14 cellular contexts compared by ENCODE assay signal in the genomic region with DNA sequence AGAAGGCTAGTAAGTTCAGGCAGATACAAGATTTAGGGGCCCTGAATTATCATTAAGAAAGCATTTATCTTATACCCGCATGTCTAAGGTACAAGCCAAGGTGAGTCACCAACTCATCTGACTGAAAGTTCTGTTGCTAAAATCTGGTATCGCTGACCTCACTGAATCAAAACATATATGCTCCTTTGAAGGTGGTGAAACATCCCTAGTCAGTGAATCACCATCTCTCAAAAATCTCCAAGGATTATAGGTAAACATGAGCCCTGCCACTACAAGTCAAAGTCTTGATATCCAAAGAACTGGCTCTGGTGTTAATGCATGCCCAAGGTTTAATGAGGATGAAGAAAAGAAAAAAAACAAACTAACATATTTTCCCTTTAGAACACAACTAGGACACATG. TPM values are rescaled to one million over a fixed set of nuclear protein-coding genes. Genes with fewer than 3 reads are reported as not detected.
DNase-seq lines count a peak whose midpoint lies in the region; ATAC-seq and TF ChIP-seq lines count a peak whose summit lies in the region.
"Had no signal": no experiment of that assay in that cellular context is flagged by ENCODE, and none has a peak within 500 bp of the region (broad histone marks: within the 10 kb centered on the region; RNA-seq: fewer than 3 reads in every experiment).

No MANE protein-coding gene starts in this region.

- TF ChIP-seq EP300 in transverse colon (IDR thresholded peaks at IDR 0.05; ENCODE audit: low read depth) = no peak

- no peaks in the 10 kb centered on the region for H3K9me3 ChIP-seq in transverse colon
- H3K9me3 ChIP-seq: tibial nerve had no signal

- no peak overlapping the region for H3K27ac Mint-ChIP-seq in activated T-cell treated with anti-CD3 and anti-CD28 coated beads, Interleukin-2, amount 50 U/mL, for 72 hours

- no peak for TF ChIP-seq POLR2A in transverse colon (IDR thresholded peaks at IDR 0.05)

- H3K4me3 Mint-ChIP-seq in activated T-cell treated with anti-CD3 and anti-CD28 coated beads, Interleukin-2, amount 50 U/mL, for 72 hours = no peak overlapping the region

- no peaks in the 10 kb centered on the region for H3K36me3 ChIP-seq in transverse colon
- H3K36me3 ChIP-seq: tibial nerve had no signal

- H3K9me3 Mint-ChIP-seq in activated T-cell treated with anti-CD3 and anti-CD28 coated beads, Interleukin-2, amount 50 U/mL, for 72 hours = no peaks in the 10 kb centered on the region

- peaks cover 11% of the 10 kb centered on the region for H3K4me1 Mint-ChIP-seq in activated T-cell treated with anti-CD3 and anti-CD28 coated beads, Interleukin-2, amount 50 U/mL, for 72 hours (ENCODE audit: low read depth)

- no peaks in the 10 kb centered on the region for H3K36me3 Mint-ChIP-seq in activated T-cell treated with anti-CD3 and anti-CD28 coated beads, Interleukin-2, amount 50 U/mL, for 72 hours (ENCODE audit: insufficient read depth in 2 of 2)

- no peak overlapping the region for H3K4me3 ChIP-seq in astrocyte of the cerebellum (ENCODE audit: low read depth, low read length)
- H3K4me3 ChIP-seq in transverse colon = no peak overlapping the region
- H3K4me3 ChIP-seq: tibial nerve had no signal

- DNase-seq in activated T-cell treated with anti-CD3 and anti-CD28 coated beads, Interleukin-2, amount 50 U/mL, for 72 hours = peak; percentile 2 to 10
- DNase-seq in activated T-cell treated with anti-CD3 and anti-CD28 coated beads for 4 hours (no peak), astrocyte of the cerebellum (ENCODE audit: low read depth) (peak; percentile 45), kidney tubule cell (ENCODE audit: low spot score) (peak; percentile 95), transverse colon (no peak)
- DNase-seq: activated gamma-delta T cell treated with Interleukin-2 at 50 U/mL for 16 hours; midbrain; MM.1S; NK-92 treated with Interleukin-12 subunit alpha and Interleukin-12 subunit beta, amount 100 ng/mL, for 24 hours; stimulated activated CD4-positive, alpha-beta T cell treated with anti-CD3 and anti-CD28 coated beads, Interleukin-4, amount 100 ng/mL, for 1 hour had no signal

- peaks cover 6 to 32% (median 9%) of the 10 kb centered on the region in 4 donors for H3K4me1 ChIP-seq in transverse colon

- peak; percentile 89 to 98 for ATAC-seq in activated T-cell treated with anti-CD3 and anti-CD28 coated beads, Interleukin-2, amount 50 U/mL, for 72 hours (replicated peaks in 1 of 2)
- ATAC-seq in HG03135 (IDR thresholded peaks at IDR 0.05; ENCODE audit: unreplicated experiment) (no peak), GM21515 (IDR thresholded peaks at IDR 0.05; ENCODE audit: unreplicated experiment) (no peak), HG03457 (IDR thresholded peaks at IDR 0.05; ENCODE audit: unreplicated experiment) (no peak)

- no peaks in the 10 kb centered on the region for H3K27me3 ChIP-seq in transverse colon
- H3K27me3 ChIP-seq: tibial nerve had no signal

- TF ChIP-seq CTCF in astrocyte of the cerebellum (IDR thresholded peaks at IDR 0.05; ENCODE audit: low read depth, low read length, missing control alignments) (no peak), transverse colon (IDR thresholded peaks at IDR 0.05) (no peak)

- H3K27ac ChIP-seq in transverse colon = peak overlapping the region; percentile 56 to 66 (median 62)
- H3K27ac ChIP-seq: tibial nerve had no signal

- in situ Hi-C loops in astrocyte of the cerebellum (cut with HindIII; ENCODE audit: low sequenced_read_pairs) = no loop called here
- in situ Hi-C loops in transverse colon (cut with MboI; ENCODE audit: low pct_ligation_motif_present in 1 of 4, low pct_unique_long_range_greater_than_20kb in 1 of 4, low sequenced_read_pairs in 3 of 4) = no loop called here

- H3K27me3 Mint-ChIP-seq in activated T-cell treated with anti-CD3 and anti-CD28 coated beads, Interleukin-2, amount 50 U/mL, for 72 hours (ENCODE audit: low read depth) = no peaks in the 10 kb centered on the region

- WGBS in transverse colon (ENCODE audit: low coverage in 1 of 2), 2 donors = 85% methylated on average over 2 of the region's 2 CpGs

- intact Hi-C loops in transverse colon (cut with DNase I; ENCODE audit: low total_unique reads) = no loop called here

RNA-seq across cellular contexts. Expression of a gene that starts 43.5 kb away (rescaled TPM):
- total RNA-seq in activated T-cell treated with anti-CD3 and anti-CD28 coated beads, Interleukin-2, amount 50 U/mL, for 72 hours = 1 to 10 TPM; 2.8 to 4.6 TPM
- 10 to 100 TPM in 3 of 4 donors, 1 to 10 TPM in 1; 6.2 to 20.9 (median 12.8) TPM for total RNA-seq in transverse colon

Comparison
In these comparisons a context has a peak if more than half of its experiments do, and no peak if none do; other contexts are left out.
1. DNase-seq: peak in activated T-cell treated with anti-CD3 and anti-CD28 coated beads, Interleukin-2, amount 50 U/mL, for 72 hours (2 of 2), astrocyte of the cerebellum (single experiment) and kidney tubule cell (single experiment); none in activated T-cell treated with anti-CD3 and anti-CD28 coated beads for 4 hours (single experiment) and transverse colon (single experiment).
2. ATAC-seq: peak in activated T-cell treated with anti-CD3 and anti-CD28 coated beads, Interleukin-2, amount 50 U/mL, for 72 hours (2 of 2); none in HG03135 (single experiment), GM21515 (single experiment) and HG03457 (single experiment).